In genomic region chr22:36104435-36104834, GRCh38 we compare ENCODE assay signal across 19 cellular contexts. TPM values are rescaled to one million over a fixed set of nuclear protein-coding genes. Genes with fewer than 3 reads are reported as not detected.
DNase-seq lines count a peak whose midpoint lies in the region; ATAC-seq, FAIRE-seq and TF ChIP-seq lines count a peak whose summit lies in the region.
"Had no signal": no experiment of that assay in that cellular context is flagged by ENCODE, and none has a peak within 500 bp of the region (broad histone marks: within the 10 kb centered on the region; RNA-seq: fewer than 3 reads in every experiment).

No MANE protein-coding gene starts in this region.

- no peak overlapping the region for H3K4me2 ChIP-seq in H1 (ENCODE audit: insufficient read depth in 1 of 2, low read depth in 2 of 2, low read length in 2 of 2)

- H2BK12ac ChIP-seq in H1 (ENCODE audit: low read depth, low read length): no peak overlapping the region; the same call in 1 of the 2 replicates

- DNase-seq in cardiac muscle cell (ENCODE audit: low read depth in 1 of 2, low spot score in 1 of 2) (no peak), cardiac septum (ENCODE audit: low spot score) (no peak), H1 (ENCODE audit: low read depth in 1 of 2, low spot score in 2 of 2) (peak in 1 of 2 experiments; percentile 57), iPS-NIHi7 (ENCODE audit: extremely low spot score) (peak; percentile 32)
- no peak for DNase-seq in CD8-positive, alpha-beta memory T cell
- DNase-seq: GDM1, KBM-7, NCI-H1436, NCI-H2029 treated with DMSO at 0.1 percent for 48 hours, NCI-H2171 treated with DMSO at 0.1 percent for 48 hours, NCI-H446 treated with DMSO at 0.1 percent for 48 hours, RPMI8226, SIG-M5 had no signal

- H3K79me2 ChIP-seq in H1 (ENCODE audit: control insufficient read depth in 1 of 2, insufficient read depth in 2 of 2, low read length in 2 of 2): no peaks in the 10 kb centered on the region

- H3K4ac ChIP-seq in H1 (replicated peaks; ENCODE audit: insufficient read length, low read depth, low read length): no peak overlapping the region

- peak overlapping the region in 1 of 8 donors; percentile 50 for H3K27ac Mint-ChIP-seq in CD8-positive, alpha-beta memory T cell

- H4K91ac ChIP-seq in H1 (replicated peaks; ENCODE audit: insufficient read length, low read length): no peak overlapping the region

- no peak for TF ChIP-seq EP300 in H1 (IDR thresholded peaks at IDR 0.05; ENCODE audit: borderline replicate concordance in 1 of 2, low read depth in 2 of 2, low read length in 2 of 2)

- peaks cover 8% of the 10 kb centered on the region for H3K4me1 ChIP-seq in cardiac muscle cell (ENCODE audit: low read depth)
- H3K4me1 ChIP-seq in H1 (replicated peaks in 1 of 4; ENCODE audit: control insufficient read depth in 3 of 4, insufficient read depth in 4 of 4, low read length in 3 of 4): no peaks in the 10 kb centered on the region
- H3K4me1 ChIP-seq in CD8-positive, alpha-beta memory T cell (ENCODE audit: insufficient read depth, low read length): no peaks in the 10 kb centered on the region
- H3K4me1 ChIP-seq: HAP-1 had no signal

- H3K79me1 ChIP-seq in H1 (ENCODE audit: low read depth, low read length): no peaks in the 10 kb centered on the region

- TF ChIP-seq RAD21 in H1 (IDR thresholded peaks at IDR 0.05 in 1 of 2, conservative IDR thresholded peaks at IDR 0.05 in 1 of 2; ENCODE audit: low read depth in 2 of 2, low read length in 2 of 2): peak in 1 of 2 experiments; percentile 32; a peak in 2 of 4 replicates

- peaks cover 22 to 61% of the 10 kb centered on the region in 2 donors for H3K27me3 Mint-ChIP-seq in CD8-positive, alpha-beta memory T cell

- no peaks in the 10 kb centered on the region for H3K4me1 Mint-ChIP-seq in CD8-positive, alpha-beta memory T cell

- no peak for TF ChIP-seq POLR2A in H1 (IDR thresholded peaks at IDR 0.05; ENCODE audit: control extremely low read depth in 1 of 2, low read depth in 2 of 2, low read length in 2 of 2)

- no peak overlapping the region for H3K9ac ChIP-seq in H1 (replicated peaks in 1 of 4; ENCODE audit: extremely low read depth in 1 of 4, low read depth in 3 of 4, low read length in 3 of 4)
- H3K9ac ChIP-seq: BLaER1 had no signal

- CTCF ChIA-PET in H1 (lab: Charles Lee; ENCODE audit: partially characterized antibody): interaction anchor here (0.8 to 3.9 kb wide), 7 partner anchors 10 to 463 kb away, joined by 3 to 20 read pairs (median 3); no protein-coding TSS in a partner anchor
- CTCF ChIA-PET in CD8-positive, alpha-beta memory T cell (lab: Charles Lee): no interaction called here

- FAIRE-seq in H1 (lab: Jason Lieb, UNC): peak; percentile 76
- FAIRE-seq: GM19239 had no signal

- no peaks in the 10 kb centered on the region for H3K36me3 Mint-ChIP-seq in CD8-positive, alpha-beta memory T cell

- no peaks in the 10 kb centered on the region for H3K23me2 ChIP-seq in H1 (ENCODE audit: low read depth, low read length)

- H2BK5ac ChIP-seq in H1 (ENCODE audit: low read depth, low read length): no peak overlapping the region

- no peak overlapping the region for H4K8ac ChIP-seq in H1 (ENCODE audit: extremely low read depth, insufficient read depth, low read length)

- WGBS in H1 (ENCODE audit: extremely low coverage in 1 of 2, insufficient coverage in 1 of 2, insufficient read length in 1 of 2, insufficient replicate concordance in 2 of 2, low coverage in 1 of 2, low lambda C conversion rate in 2 of 2, missing lambda C conversion rate in 1 of 2), 2 experiments: 62 to 100% methylated on average over 1 to 9 of the region's 9 CpGs

- no peaks in the 10 kb centered on the region for H3K9me3 Mint-ChIP-seq in CD8-positive, alpha-beta memory T cell

- no peak overlapping the region for H3K4me3 Mint-ChIP-seq in CD8-positive, alpha-beta memory T cell

- no peak overlapping the region for H2BK20ac ChIP-seq in H1 (ENCODE audit: low read length)

- H3K36me3 ChIP-seq in cardiac muscle cell (no peaks in the 10 kb centered on the region), H1 (ENCODE audit: control insufficient read depth in 2 of 4, insufficient read depth in 4 of 4, low read length in 3 of 4) (no peaks in the 10 kb centered on the region)
- H3K36me3 ChIP-seq in CD8-positive, alpha-beta memory T cell (ENCODE audit: insufficient read depth, low read length): no peaks in the 10 kb centered on the region
- H3K36me3 ChIP-seq: BLaER1, HAP-1 had no signal

- H3K23ac ChIP-seq in H1 (ENCODE audit: insufficient read length): no peak overlapping the region

- H3K14ac ChIP-seq in H1 (ENCODE audit: insufficient read length): no peak overlapping the region

- H2AFZ ChIP-seq in H1 (ENCODE audit: low read length): peak overlapping the region; percentile 63; the same call in 1 of the 2 replicates

- no peaks in the 10 kb centered on the region for H3K9me3 ChIP-seq in cardiac muscle cell (ENCODE audit: low read depth)
- H3K9me3 ChIP-seq in H1 (ENCODE audit: insufficient read depth in 2 of 2, low read depth in 1 of 2, low read length in 1 of 2): peaks cover 0 to 3% of the 10 kb centered on the region in 2 experiments; a peak in 1 of 4 replicates
- H3K9me3 ChIP-seq in CD8-positive, alpha-beta memory T cell (ENCODE audit: low read length): no peaks in the 10 kb centered on the region
- H3K9me3 ChIP-seq: HAP-1 had no signal

- H3K18ac ChIP-seq in H1 (ENCODE audit: extremely low read depth, low read length): no peak overlapping the region

- ATAC-seq in HG02884 (IDR thresholded peaks at IDR 0.05; ENCODE audit: unreplicated experiment) (no peak), HG03354 (IDR thresholded peaks at IDR 0.05; ENCODE audit: poor library complexity, severe bottlenecking, unreplicated experiment) (no peak), HG03571 (IDR thresholded peaks at IDR 0.05; ENCODE audit: unreplicated experiment) (no peak)

- no peak overlapping the region for H4K5ac ChIP-seq in H1 (ENCODE audit: insufficient read length, low read depth, low read length)

- H3K4me3 ChIP-seq in cardiac muscle cell (no peak overlapping the region), H1 (ENCODE audit: extremely low read depth in 1 of 4, insufficient read depth in 2 of 4, low read depth in 3 of 4, low read length in 4 of 4) (no peak overlapping the region)
- no peak overlapping the region for H3K4me3 ChIP-seq in CD8-positive, alpha-beta memory T cell (ENCODE audit: low read length)
- H3K4me3 ChIP-seq: BLaER1, HAP-1 had no signal

- no peak overlapping the region for H2AK5ac ChIP-seq in H1 (ENCODE audit: low read depth, low read length)

- POLR2A ChIA-PET in H1 (lab: Charles Lee; ENCODE audit: partially characterized antibody): no interaction called here
- POLR2A ChIA-PET in CD8-positive, alpha-beta memory T cell (lab: Charles Lee): no interaction called here

- H3K27me3 ChIP-seq in cardiac muscle cell (no peaks in the 10 kb centered on the region), H1 (replicated peaks in 1 of 4; ENCODE audit: control insufficient read depth in 3 of 4, extremely low read depth in 1 of 4, insufficient read depth in 3 of 4, low read length in 3 of 4) (no peaks in the 10 kb centered on the region)
- H3K27me3 ChIP-seq in CD8-positive, alpha-beta memory T cell (ENCODE audit: insufficient read depth, low read length, poor library complexity, severe bottlenecking): no peaks in the 10 kb centered on the region
- H3K27me3 ChIP-seq: BLaER1 had no signal

- intact Hi-C loops in cardiac septum (cut with DNase I): no loop called here

- TF ChIP-seq CTCF in cardiac muscle cell (IDR thresholded peaks at IDR 0.05; ENCODE audit: low read depth, low read length): peak; percentile 8
- peak; percentile 12 to 55 (median 36); a peak in 3 of 4 replicates for TF ChIP-seq CTCF in H1 (IDR thresholded peaks at IDR 0.05; ENCODE audit: control extremely low read depth in 1 of 3, insufficient read depth in 1 of 3, low read depth in 1 of 3, low read length in 3 of 3)

- no peaks in the 10 kb centered on the region for H4K20me1 ChIP-seq in H1 (replicated peaks in 1 of 2; ENCODE audit: control insufficient read depth in 1 of 2, insufficient read depth in 2 of 2, low read length in 2 of 2)
- H4K20me1 ChIP-seq: BLaER1 had no signal

- no peak overlapping the region for H3K27ac ChIP-seq in cardiac muscle cell
- no peak overlapping the region for H3K27ac ChIP-seq in H1 (ENCODE audit: low read depth, low read length)
- H3K27ac ChIP-seq in CD8-positive, alpha-beta memory T cell (ENCODE audit: low read depth, low read length): no peak overlapping the region
- H3K27ac ChIP-seq: BLaER1 had no signal

- no peak overlapping the region for H2BK120ac ChIP-seq in H1 (replicated peaks; ENCODE audit: low read depth, low read length)

- no peak overlapping the region for H2BK15ac ChIP-seq in H1 (ENCODE audit: low read length)

- H3K56ac ChIP-seq in H1 (replicated peaks; ENCODE audit: insufficient read length, low read depth, low read length): no peak overlapping the region

TF ChIP-seq in H1, 55 proteins besides CTCF, POLR2A, EP300 and RAD21 (continues in another document):
- no peak for TF ChIP-seq GABPA (IDR thresholded peaks at IDR 0.05; ENCODE audit: borderline replicate concordance, insufficient read depth, low read length)
- TF ChIP-seq CTBP2 (IDR thresholded peaks at IDR 0.05; ENCODE audit: borderline replicate concordance, insufficient read depth, insufficient read length, low read length): no peak
- no peak for TF ChIP-seq EGR1 (IDR thresholded peaks at IDR 0.05; ENCODE audit: borderline replicate concordance, low read depth, low read length)
- no peak for TF ChIP-seq CBX5 (IDR thresholded peaks at IDR 0.05; ENCODE audit: low read depth, low read length)
- no peak for TF ChIP-seq E2F6 (IDR thresholded peaks at IDR 0.05)
- no peak for TF ChIP-seq RFX5 (IDR thresholded peaks at IDR 0.05; ENCODE audit: borderline replicate concordance, low read depth, low read length)

RNA-seq across cellular contexts. Expression of gene APOL3, which starts 56.1 kb away (rescaled TPM):
- total RNA-seq in cardiac muscle cell (not detected in 2 replicates), cardiac septum (22.5 TPM)
- polyA plus RNA-seq in cardiac muscle cell (not detected in 2 replicates), H1 (2011; rRNA removed) (0.11 and 0.12 TPM in 2 replicates)
- not detected in 2 replicates for total RNA-seq in H1 (2021; fragmentation: NEBNext Ultra II Directional; extraction: Animal tissue kit (Norgen Biotek cat#: 25700))
- polyA plus RNA-seq in H1 (2011; cell fraction: cytosol; rRNA removed): 0.04 TPM
- 0.19 TPM for polyA plus RNA-seq in H1 (2011; cell fraction: nucleus; rRNA removed)
- 0.11 to 0.28 TPM (median 0.25 TPM) in 3 of 4 replicates, not detected in the other for polyA plus RNA-seq in H1 (2012, experiment 1 of 2)
- not detected for polyA plus RNA-seq in H1 (2012, experiment 2 of 2)
- polyA plus RNA-seq in H1 (2013, experiment 1 of 2): 0.10 TPM
- 0.09 TPM for polyA plus RNA-seq in H1 (2013, experiment 2 of 2)
- 0.15 TPM in 1 of 2 replicates, not detected in the other for polyA minus RNA-seq in H1 (2011; rRNA and poly(A)+ RNA removed)
- not detected for polyA minus RNA-seq in H1 (2011; cell fraction: cytosol; rRNA and poly(A)+ RNA removed)
- not detected for polyA minus RNA-seq in H1 (2011; cell fraction: nucleus; rRNA and poly(A)+ RNA removed)
- total RNA-seq in CD8-positive, alpha-beta memory T cell: 10 to 100 TPM; 43.1 to 48.3 TPM
- 102 TPM for polyA plus RNA-seq in CD8-positive, alpha-beta memory T cell

Comparison
In these comparisons a context has a peak if more than half of its experiments do, and no peak if none do; other contexts are left out.
1. RNA of gene APOL3, which starts 56.1 kb away (total RNA-seq): 43.1 to 48.3 TPM in CD8-positive, alpha-beta memory T cell and 22.5 TPM in cardiac septum (single experiment); not detected in H1 and not detected in cardiac muscle cell; every median in the first group is over 10 times any median in the second.